In genomic region chr1:227330279-227330678, GRCh38 we compare ENCODE assay signal across 24 cellular contexts.
"Had no signal": no experiment of that assay in that cellular context is flagged by ENCODE, and none has a peak within 500 bp of the region (broad histone marks: within the 10 kb centered on the region; RNA-seq: fewer than 3 reads in every experiment).

No MANE protein-coding gene starts in this region.

- H3K9me3 ChIP-seq: uterus had no signal

- H3K9me3 Mint-ChIP-seq: activated naive CD4-positive, alpha-beta T cell treated with anti-CD3 and anti-CD28 coated beads, Interleukin-2, amount 50 U/mL, for 24 hours had no signal

- H3K36me3 Mint-ChIP-seq: natural killer cell treated with Interleukin-12 subunit alpha and Interleukin-12 subunit beta and Interleukin-15 and Interleukin-18, amount 100 ng/mL, for 72 hours; type B pancreatic cell had no signal

- H3K4me3 Mint-ChIP-seq: activated CD4-positive, alpha-beta T cell treated with anti-CD3 and anti-CD28 coated beads, Interleukin-2, amount 10 ng/mL, durations not matched to agents 7 days and 5 days; activated CD8-positive, alpha-beta T cell treated with anti-CD3 and anti-CD28 coated beads for 36 hours; activated naive CD4-positive, alpha-beta T cell treated with anti-CD3 and anti-CD28 coated beads, Interleukin-2, amount 50 U/mL, for 24 hours; activated naive CD8-positive, alpha-beta T cell treated with anti-CD3 and anti-CD28 coated beads, Interleukin-2, amount 50 U/mL, for 24 hours; natural killer cell treated with Interleukin-12 subunit alpha and Interleukin-12 subunit beta and Interleukin-15 and Interleukin-18, amount 100 ng/mL, for 72 hours; type B pancreatic cell; WTC11 had no signal

- DNase-seq: activated CD4-positive, alpha-beta T cell treated with anti-CD3 and anti-CD28 coated beads for 1 hour; activated CD4-positive, alpha-beta T cell treated with anti-CD3 and anti-CD28 coated beads, Interleukin-2, amount 10 ng/mL, durations not matched to agents 7 days and 5 days; activated CD8-positive, alpha-beta T cell treated with anti-CD3 and anti-CD28 coated beads for 36 hours; activated naive CD8-positive, alpha-beta T cell treated with anti-CD3 and anti-CD28 coated beads, Interleukin-2, amount 50 U/mL, for 24 hours; activated T-cell treated with anti-CD3 and anti-CD28 coated beads, Interleukin-2, amount 50 U/mL, for 48 hours; amygdala; central memory CD4-positive, alpha-beta T cell; foreskin fibroblast; head of caudate nucleus; hippocampal formation; right cardiac atrium; stimulated activated CD4-positive, alpha-beta T cell treated with anti-CD3 and anti-CD28 coated beads, Interleukin-15, amount 100 ng/mL, for 24 hours; stimulated activated CD4-positive, alpha-beta T cell treated with anti-CD3 and anti-CD28 coated beads, Interleukin-2, amount 100 ng/mL, for 24 hours; stimulated activated naive CD4-positive, alpha-beta T cell treated with Interleukin-2 at 50 U/mL for 16 hours; T-helper 17 cell; T1000; uterus had no signal

- H3K4me3 ChIP-seq: thoracic aorta, uterus had no signal

- ATAC-seq: activated CD8-positive, alpha-beta T cell treated with anti-CD3 and anti-CD28 coated beads for 36 hours; activated naive CD8-positive, alpha-beta T cell treated with anti-CD3 and anti-CD28 coated beads, Interleukin-2, amount 50 U/mL, for 24 hours; esophagus mucosa; natural killer cell treated with Interleukin-12 subunit alpha and Interleukin-12 subunit beta and Interleukin-15 and Interleukin-18, amount 100 ng/mL, for 72 hours; right cardiac atrium; T-helper 17 cell; WTC11 had no signal

- H3K4me1 ChIP-seq: uterus had no signal

- H3K4me1 Mint-ChIP-seq: activated CD4-positive, alpha-beta T cell treated with anti-CD3 and anti-CD28 coated beads, Interleukin-2, amount 10 ng/mL, durations not matched to agents 7 days and 5 days; activated naive CD4-positive, alpha-beta T cell treated with anti-CD3 and anti-CD28 coated beads, Interleukin-2, amount 50 U/mL, for 24 hours; activated naive CD8-positive, alpha-beta T cell treated with anti-CD3 and anti-CD28 coated beads, Interleukin-2, amount 50 U/mL, for 24 hours had no signal

- H3K27ac ChIP-seq: thoracic aorta, uterus had no signal

- H3K27me3 ChIP-seq: uterus had no signal

- H3K27me3 Mint-ChIP-seq: activated CD4-positive, alpha-beta T cell treated with anti-CD3 and anti-CD28 coated beads, Interleukin-2, amount 10 ng/mL, durations not matched to agents 7 days and 5 days had no signal

- H3K36me3 ChIP-seq: thoracic aorta, uterus had no signal

- H3K27ac Mint-ChIP-seq: activated CD4-positive, alpha-beta T cell treated with anti-CD3 and anti-CD28 coated beads, Interleukin-2, amount 10 ng/mL, durations not matched to agents 7 days and 5 days; activated CD8-positive, alpha-beta T cell treated with anti-CD3 and anti-CD28 coated beads for 36 hours; activated naive CD4-positive, alpha-beta T cell treated with anti-CD3 and anti-CD28 coated beads, Interleukin-2, amount 50 U/mL, for 24 hours; activated naive CD8-positive, alpha-beta T cell treated with anti-CD3 and anti-CD28 coated beads, Interleukin-2, amount 50 U/mL, for 24 hours; activated T-helper 2 cell treated with anti-CD3 and anti-CD28 coated beads, Interferon-gamma antibody, Interleukin-2, Interleukin-4, amounts not matched to agents 10 μg/mL and 5 μg/mL and 100 μg/mL, durations not matched to agents 14 hours and 24 hours and 36 hours; natural killer cell treated with Interleukin-12 subunit alpha and Interleukin-12 subunit beta and Interleukin-15 and Interleukin-18, amount 100 ng/mL, for 72 hours; T-helper 17 cell; type B pancreatic cell; WTC11 had no signal
